ENCODE assay signal across 16 cellular contexts in genomic region chr2:222931659-222932058, GRCh38.
DNase-seq lines count a peak whose midpoint lies in the region; ATAC-seq and TF ChIP-seq lines count a peak whose summit lies in the region.
"Had no signal": no experiment of that assay in that cellular context is flagged by ENCODE, and none has a peak within 500 bp of the region (broad histone marks: within the 10 kb centered on the region; RNA-seq: fewer than 3 reads in every experiment).

No MANE protein-coding gene starts in this region.

- H3K4ac ChIP-seq in neuronal stem cell (ENCODE audit: low read length) = no peak overlapping the region

- no peak overlapping the region for H2BK12ac ChIP-seq in neuronal stem cell (ENCODE audit: low read length)

- peaks cover 3% of the 10 kb centered on the region for H3K79me1 ChIP-seq in neuronal stem cell (ENCODE audit: low read depth, low read length)

- DNase-seq in LHCN-M2 (ENCODE audit: low read depth) (peak; percentile 48), endothelial cell (ENCODE audit: low spot score) (no peak), psoas muscle (no peak), Calu3 (no peak), neuronal stem cell (ENCODE audit: low spot score) (no peak), transverse colon (no peak)
- DNase-seq in activated CD4-positive, alpha-beta T cell treated with anti-CD3 and anti-CD28 coated beads, Interleukin-2, amount 10 ng/mL, durations not matched to agents 7 days and 5 days = no peak
- DNase-seq: BE2C; CD8-positive, alpha-beta T cell; COR-L47; DMS53; GF-D8; HCEC 1CT; HFFc6 had no signal

- no peak overlapping the region for H2AFZ ChIP-seq in neuronal stem cell (ENCODE audit: low read length)

- no TSS peak for BruUV-seq in Calu3 (replicated peaks; lab: Mats Ljungman, UMichigan)

- TF ChIP-seq EP300 in transverse colon (IDR thresholded peaks at IDR 0.05; ENCODE audit: low read depth) = no peak

- H3K4me1 Mint-ChIP-seq in endothelial cell (ENCODE audit: unreplicated experiment) (no peaks in the 10 kb centered on the region), Calu3 (ENCODE audit: low read depth, unreplicated experiment) (no peaks in the 10 kb centered on the region)
- H3K4me1 Mint-ChIP-seq in activated CD4-positive, alpha-beta T cell treated with anti-CD3 and anti-CD28 coated beads, Interleukin-2, amount 10 ng/mL, durations not matched to agents 7 days and 5 days = no peaks in the 10 kb centered on the region

- H2BK15ac ChIP-seq in neuronal stem cell (ENCODE audit: low read length) = no peak overlapping the region

- H3K18ac ChIP-seq in neuronal stem cell (ENCODE audit: low read length) = no peak overlapping the region

- no peak overlapping the region for H3K14ac ChIP-seq in neuronal stem cell (ENCODE audit: low read length)

- H2BK5ac ChIP-seq in neuronal stem cell (ENCODE audit: low read length) = no peak overlapping the region

- H3K9ac ChIP-seq in neuronal stem cell (ENCODE audit: low read depth, low read length, poor library complexity) = no peak overlapping the region

- H3K27me3 Mint-ChIP-seq in endothelial cell (ENCODE audit: unreplicated experiment) (no peaks in the 10 kb centered on the region), Calu3 (ENCODE audit: unreplicated experiment) (no peaks in the 10 kb centered on the region)
- H3K27me3 Mint-ChIP-seq in activated CD4-positive, alpha-beta T cell treated with anti-CD3 and anti-CD28 coated beads, Interleukin-2, amount 10 ng/mL, durations not matched to agents 7 days and 5 days = no peaks in the 10 kb centered on the region

- H3K9me3 Mint-ChIP-seq in endothelial cell (ENCODE audit: unreplicated experiment) (no peaks in the 10 kb centered on the region), Calu3 (ENCODE audit: low read depth, unreplicated experiment) (peaks cover 2% of the 10 kb centered on the region)
- no peaks in the 10 kb centered on the region for H3K9me3 Mint-ChIP-seq in activated CD4-positive, alpha-beta T cell treated with anti-CD3 and anti-CD28 coated beads, Interleukin-2, amount 10 ng/mL, durations not matched to agents 7 days and 5 days
- H3K9me3 Mint-ChIP-seq: HFFc6 had no signal

- H3K4me3 ChIP-seq in psoas muscle = no peak overlapping the region
- H3K4me3 ChIP-seq in neuronal stem cell (ENCODE audit: low read length in 2 of 2) = no peak overlapping the region
- H3K4me3 ChIP-seq in transverse colon = no peak overlapping the region
- H3K4me3 ChIP-seq: A549 had no signal

- H3K4me1 ChIP-seq in psoas muscle = no peaks in the 10 kb centered on the region
- H3K4me1 ChIP-seq in neuronal stem cell (ENCODE audit: control insufficient read depth in 2 of 2, insufficient read depth in 1 of 2, low read depth in 1 of 2, low read length in 2 of 2) = no peaks in the 10 kb centered on the region
- no peaks in the 10 kb centered on the region for H3K4me1 ChIP-seq in transverse colon
- H3K4me1 ChIP-seq: A549, BE2C had no signal

- peak in 3 of 4 donors; percentile 28 to 39 (median 36) for ATAC-seq in psoas muscle
- ATAC-seq: CD8-positive, alpha-beta T cell had no signal

- peaks cover 9 to 91% of the 10 kb centered on the region in 2 donors for H3K36me3 ChIP-seq in psoas muscle (ENCODE audit: insufficient read depth in 1 of 2, low read depth in 1 of 2)
- peaks cover 26 to 91% of the 10 kb centered on the region in 2 donors for H3K36me3 ChIP-seq in neuronal stem cell (replicated peaks in 1 of 2; ENCODE audit: control insufficient read depth in 2 of 2, insufficient read depth in 2 of 2, low read length in 2 of 2)
- peaks cover 0 to 55% (median 20%) of the 10 kb centered on the region in 4 donors for H3K36me3 ChIP-seq in transverse colon

- POLR2A ChIA-PET in activated CD4-positive, alpha-beta T cell treated with anti-CD3 and anti-CD28 coated beads, Interleukin-2, amount 10 ng/mL, durations not matched to agents 7 days and 5 days (lab: Charles Lee) = no interaction called here

- no peak overlapping the region for H4K8ac ChIP-seq in neuronal stem cell (ENCODE audit: low read depth, low read length)

- peak overlapping the region; percentile 11 for H3K4me3 Mint-ChIP-seq in endothelial cell (ENCODE audit: unreplicated experiment)
- H3K4me3 Mint-ChIP-seq in Calu3 (ENCODE audit: low read depth, unreplicated experiment) = no peak overlapping the region
- no peak overlapping the region for H3K4me3 Mint-ChIP-seq in activated CD4-positive, alpha-beta T cell treated with anti-CD3 and anti-CD28 coated beads, Interleukin-2, amount 10 ng/mL, durations not matched to agents 7 days and 5 days
- H3K4me3 Mint-ChIP-seq: CD8-positive, alpha-beta T cell; HFFc6 had no signal

- TF ChIP-seq POLR2A in transverse colon (IDR thresholded peaks at IDR 0.05) = no peak

- CTCF ChIA-PET in Calu3 (lab: Charles Lee) = interaction anchor here (0.6 to 1.1 kb wide), 2 partner anchors 9 to 232 kb away, joined by 3 read pairs; no protein-coding TSS in a partner anchor
- CTCF ChIA-PET in activated CD4-positive, alpha-beta T cell treated with anti-CD3 and anti-CD28 coated beads, Interleukin-2, amount 10 ng/mL, durations not matched to agents 7 days and 5 days (lab: Charles Lee) = interaction anchor here (1.0 to 2.4 kb wide), 2 partner anchors 24 to 29 kb away, joined by 3 to 6 read pairs; no protein-coding TSS in a partner anchor

- H3K9me3 ChIP-seq in psoas muscle (no peaks in the 10 kb centered on the region), neuronal stem cell (replicated peaks in 1 of 2; ENCODE audit: control insufficient read depth in 2 of 2, insufficient read depth in 1 of 2, low read depth in 1 of 2, low read length in 2 of 2) (peaks cover 4 to 10% of the 10 kb centered on the region in 2 donors), transverse colon (no peaks in the 10 kb centered on the region)
- H3K9me3 ChIP-seq: A549, BE2C had no signal

- H2BK120ac ChIP-seq in neuronal stem cell (ENCODE audit: low read depth, low read length) = no peak overlapping the region

- H3K4me2 ChIP-seq in neuronal stem cell (ENCODE audit: insufficient read depth, low read length, poor library complexity, severe bottlenecking) = no peak overlapping the region
- H3K4me2 ChIP-seq: A549 had no signal

- in situ Hi-C loops in transverse colon (cut with MboI; ENCODE audit: low pct_ligation_motif_present in 1 of 4, low pct_unique_long_range_greater_than_20kb in 1 of 4, low sequenced_read_pairs in 3 of 4) = no loop called here

- H3K27ac ChIP-seq in VCaP = peak overlapping the region; percentile 18; the same call in 1 of the 2 replicates
- H3K27ac ChIP-seq in psoas muscle = no peak overlapping the region
- no peak overlapping the region for H3K27ac ChIP-seq in neuronal stem cell (replicated peaks; ENCODE audit: low read length)
- no peak overlapping the region for H3K27ac ChIP-seq in transverse colon
- H3K27ac ChIP-seq: A549 had no signal

- H3K23ac ChIP-seq in neuronal stem cell (ENCODE audit: low read depth, low read length, poor library complexity) = no peak overlapping the region

- no peak overlapping the region for H2AK5ac ChIP-seq in neuronal stem cell (ENCODE audit: low read depth, low read length)

- no peak for TF ChIP-seq CTCF in VCaP (conservative IDR thresholded peaks at IDR 0.05)
- no peak for TF ChIP-seq CTCF in endothelial cell (IDR thresholded peaks at IDR 0.05; ENCODE audit: unreplicated experiment)
- TF ChIP-seq CTCF in psoas muscle (IDR thresholded peaks at IDR 0.05) = no peak
- no peak for TF ChIP-seq CTCF in Calu3 (IDR thresholded peaks at IDR 0.05; ENCODE audit: unreplicated experiment)
- TF ChIP-seq CTCF in transverse colon (IDR thresholded peaks at IDR 0.05) = no peak

- WGBS in psoas muscle, 3 donors = 49 to 75% (median 66%) methylated on average over 4 of the region's 4 CpGs
- WGBS in neuronal stem cell (ENCODE audit: extremely low coverage in 2 of 2, insufficient read length in 2 of 2, insufficient replicate concordance in 1 of 2), 2 donors = no CpG with 5 or more reads among the region's 4 CpGs
- WGBS in transverse colon (ENCODE audit: low coverage in 1 of 2), 2 donors = 100% methylated on average over 4 of the region's 4 CpGs; no CpG with 5 or more reads in 1 of the 2 donors

- H3K27ac Mint-ChIP-seq in endothelial cell (ENCODE audit: unreplicated experiment) (no peak overlapping the region), Calu3 (ENCODE audit: unreplicated experiment) (no peak overlapping the region)
- H3K27ac Mint-ChIP-seq in activated CD4-positive, alpha-beta T cell treated with anti-CD3 and anti-CD28 coated beads, Interleukin-2, amount 10 ng/mL, durations not matched to agents 7 days and 5 days = no peak overlapping the region
- H3K27ac Mint-ChIP-seq: CD8-positive, alpha-beta T cell; HFFc6 had no signal

- H3K27me3 ChIP-seq in psoas muscle (ENCODE audit: insufficient read depth in 3 of 3, low read length in 2 of 3) = no peaks in the 10 kb centered on the region
- H3K27me3 ChIP-seq in neuronal stem cell (ENCODE audit: control insufficient read depth in 3 of 3, insufficient read depth in 3 of 3, low read depth in 1 of 3, low read length in 3 of 3) = no peaks in the 10 kb centered on the region
- no peaks in the 10 kb centered on the region for H3K27me3 ChIP-seq in transverse colon
- H3K27me3 ChIP-seq: BE2C had no signal

- H4K91ac ChIP-seq in neuronal stem cell (ENCODE audit: low read depth, low read length, poor library complexity) = no peak overlapping the region

- H3K36me3 Mint-ChIP-seq in endothelial cell (ENCODE audit: low read depth, unreplicated experiment) (peaks cover 29% of the 10 kb centered on the region), Calu3 (ENCODE audit: insufficient read depth, unreplicated experiment) (peaks cover 49% of the 10 kb centered on the region)
- peaks cover 46% of the 10 kb centered on the region for H3K36me3 Mint-ChIP-seq in activated CD4-positive, alpha-beta T cell treated with anti-CD3 and anti-CD28 coated beads, Interleukin-2, amount 10 ng/mL, durations not matched to agents 7 days and 5 days (ENCODE audit: low read depth)

- intact Hi-C loops in psoas muscle (cut with DNase I) (no loop called here), Calu3 (cut with micrococcal nuclease; ENCODE audit: unreplicated experiment) (no loop called here), transverse colon (cut with DNase I; ENCODE audit: low total_unique reads) (no loop called here)
